ENCODE assay signal across 11 cellular contexts in genomic region chr6:133919362-133919761, GRCh38. TPM values are rescaled to one million over a fixed set of nuclear protein-coding genes. Genes with fewer than 3 reads are reported as not detected.
"Had no signal": no experiment of that assay in that cellular context is flagged by ENCODE, and none has a peak within 500 bp of the region (broad histone marks: within the 10 kb centered on the region; RNA-seq: fewer than 3 reads in every experiment).

No MANE protein-coding gene starts in this region.

- FAIRE-seq: H1, H54, HepG2, K562 had no signal

- H3K4me2 ChIP-seq: GM23338 had no signal

- ATAC-seq: GM23338, HepG2, K562 had no signal

- DNase-seq: H9, HCEC 1CT, HFFc6, KG1 had no signal

- H3K4me3 Mint-ChIP-seq: GM23338, H9, HFFc6 had no signal

- H3K27ac Mint-ChIP-seq: GM23338, H9, HFFc6 had no signal

- H3K27ac ChIP-seq: HL-60 had no signal

- H2AFZ ChIP-seq: GM23338 had no signal

- H3K9me3 Mint-ChIP-seq: GM23338, H9, HFFc6 had no signal

- H3K4me3 ChIP-seq: GM23338, K562 had no signal

RNA-seq across cellular contexts. Expression of gene TCF21, which starts 30.4 kb away (rescaled TPM):
- total RNA-seq: H9, HepG2, HFFc6, HT1080, K562 had no signal
- polyA plus RNA-seq: HepG2, K562 had no signal
